In genomic region chr1:119987112-119987511, GRCh38 we compare ENCODE assay signal across 10 cellular contexts.
A peak's percentile ranks its signal among the peaks of the same experiment; 100 is the strongest.
DNase-seq lines count a peak whose midpoint lies in the region; ATAC-seq, FAIRE-seq and TF ChIP-seq lines count a peak whose summit lies in the region.
"Had no signal": no experiment of that assay in that cellular context is flagged by ENCODE, and none has a peak within 500 bp of the region (broad histone marks: within the 10 kb centered on the region; RNA-seq: fewer than 3 reads in every experiment).

No MANE protein-coding gene starts in this region.

- intact Hi-C loops in CD8-positive, alpha-beta T cell (cut with DNase I, micrococcal nuclease), result no loop called here

- H3K27ac Mint-ChIP-seq in CD8-positive, alpha-beta T cell, result peak overlapping the region; percentile 75
- peak overlapping the region; percentile 76 for H3K27ac Mint-ChIP-seq in osteocyte (ENCODE audit: unreplicated experiment)

- no peaks in the 10 kb centered on the region for H3K9me3 ChIP-seq in CD8-positive, alpha-beta T cell (ENCODE audit: low read length)

- TF ChIP-seq CTCF in CD8-positive, alpha-beta T cell (IDR thresholded peaks at IDR 0.05), result no peak
- TF ChIP-seq CTCF in epithelial cell of esophagus (IDR thresholded peaks at IDR 0.05; ENCODE audit: insufficient read depth, low read depth, low read length, missing control alignments), result no peak
- TF ChIP-seq CTCF in osteocyte (IDR thresholded peaks at IDR 0.05), result no peak

- POLR2A ChIA-PET in CD8-positive, alpha-beta T cell (lab: Charles Lee), result no interaction called here

- no peaks in the 10 kb centered on the region for H3K9me3 Mint-ChIP-seq in CD8-positive, alpha-beta T cell
- peaks cover 4% of the 10 kb centered on the region for H3K9me3 Mint-ChIP-seq in osteocyte (ENCODE audit: unreplicated experiment)

- peaks cover 28% of the 10 kb centered on the region for H3K4me1 ChIP-seq in CD8-positive, alpha-beta T cell (ENCODE audit: insufficient read depth, low read length)

- no peaks in the 10 kb centered on the region for H3K27me3 Mint-ChIP-seq in CD8-positive, alpha-beta T cell (ENCODE audit: low read depth)
- H3K27me3 Mint-ChIP-seq in osteocyte (ENCODE audit: unreplicated experiment), result no peaks in the 10 kb centered on the region

- CTCF ChIA-PET in CD8-positive, alpha-beta T cell (lab: Charles Lee), result interaction anchor here (1.1 kb wide), 1 partner anchor 15 kb away, joined by 3 read pairs; no protein-coding TSS in a partner anchor

- H3K36me3 Mint-ChIP-seq in CD8-positive, alpha-beta T cell, result peaks cover 31% of the 10 kb centered on the region
- H3K36me3 Mint-ChIP-seq in osteocyte (ENCODE audit: unreplicated experiment), result peaks cover 36% of the 10 kb centered on the region

- peaks cover 37% of the 10 kb centered on the region for H3K4me1 Mint-ChIP-seq in CD8-positive, alpha-beta T cell (ENCODE audit: low read depth)
- H3K4me1 Mint-ChIP-seq in osteocyte (ENCODE audit: unreplicated experiment), result peaks cover 45% of the 10 kb centered on the region

- no peaks in the 10 kb centered on the region for H3K27me3 ChIP-seq in CD8-positive, alpha-beta T cell (ENCODE audit: insufficient read depth, low read length)

- H3K27ac ChIP-seq in CD8-positive, alpha-beta T cell (ENCODE audit: low read depth, low read length), result no peak overlapping the region

- no peak overlapping the region for H3K4me3 Mint-ChIP-seq in CD8-positive, alpha-beta T cell
- no peak overlapping the region for H3K4me3 Mint-ChIP-seq in osteocyte (ENCODE audit: unreplicated experiment)

- no peak for DNase-seq in CD8-positive, alpha-beta T cell
- DNase-seq in NOMO-1 treated with DMSO at 0.1 percent for 48 hours (lab: John Stamatoyannopoulos, UW; ENCODE audit: unreplicated experiment) (peak; percentile 59), epithelial cell of esophagus (ENCODE audit: low read depth) (peak; percentile 95), osteocyte (ENCODE audit: extremely low spot score, unreplicated experiment) (no peak), NCI-H2081 treated with DMSO at 0.1 percent for 48 hours (lab: John Stamatoyannopoulos, UW) (no peak), NCI-H526 treated with DMSO at 0.1 percent for 48 hours (lab: John Stamatoyannopoulos, UW) (no peak), GM19239 (ENCODE audit: insufficient read length, low spot score) (no peak)
- DNase-seq: NCI-H1048, occipital lobe had no signal

- FAIRE-seq in GM19239 (lab: Jason Lieb, UNC), result no peak

- H3K36me3 ChIP-seq in CD8-positive, alpha-beta T cell (ENCODE audit: insufficient read depth, low read length), result no peaks in the 10 kb centered on the region

- H3K4me3 ChIP-seq in CD8-positive, alpha-beta T cell (ENCODE audit: low read depth, low read length), result no peak overlapping the region
- no peak overlapping the region for H3K4me3 ChIP-seq in epithelial cell of esophagus (ENCODE audit: low read length)

- ATAC-seq in CD8-positive, alpha-beta T cell, result no peak
- ATAC-seq in HG02981 (IDR thresholded peaks at IDR 0.05; ENCODE audit: unreplicated experiment), result no peak

Comparison
In these comparisons a context has a peak if more than half of its experiments do, and no peak if none do; other contexts are left out.
1. DNase-seq: peak in NOMO-1 treated with DMSO at 0.1 percent for 48 hours (single experiment) and epithelial cell of esophagus (single experiment); none in CD8-positive, alpha-beta T cell (0 of 7), osteocyte (single experiment), NCI-H2081 treated with DMSO at 0.1 percent for 48 hours (single experiment), NCI-H526 treated with DMSO at 0.1 percent for 48 hours (single experiment) and GM19239 (single experiment).